22 cellular contexts compared by ENCODE assay signal in genomic region chr16:87918314-87918713, GRCh38. TPM values are rescaled to one million over a fixed set of nuclear protein-coding genes. Genes with fewer than 3 reads are reported as not detected.
DNase-seq lines count a peak whose midpoint lies in the region; ATAC-seq and TF ChIP-seq lines count a peak whose summit lies in the region.
"Had no signal": no experiment of that assay in that cellular context is flagged by ENCODE, and none has a peak within 500 bp of the region (broad histone marks: within the 10 kb centered on the region; RNA-seq: fewer than 3 reads in every experiment).

No MANE protein-coding gene starts in this region.

- no peaks in the 10 kb centered on the region for H3K36me3 Mint-ChIP-seq in HFFc6 (ENCODE audit: low read depth)
- H3K36me3 Mint-ChIP-seq: activated naive CD8-positive, alpha-beta T cell treated with anti-CD3 and anti-CD28 coated beads, Interleukin-2, amount 10 ng/mL, durations not matched to agents 7 days and 5 days had no signal

- H3K4me3 Mint-ChIP-seq in HFFc6 = peak overlapping the region; percentile 72; the same call in 1 of the 2 replicates
- H3K4me3 Mint-ChIP-seq: activated CD4-positive, alpha-beta T cell treated with anti-CD3 and anti-CD28 coated beads, Interleukin-2, amount 10 ng/mL, durations not matched to agents 24 days and 14 days; activated naive CD8-positive, alpha-beta T cell treated with anti-CD3 and anti-CD28 coated beads, Interleukin-2, amount 10 ng/mL, durations not matched to agents 7 days and 5 days had no signal

- H3K9me3 Mint-ChIP-seq in HFFc6 = no peaks in the 10 kb centered on the region
- H3K9me3 Mint-ChIP-seq: activated CD4-positive, alpha-beta T cell treated with anti-CD3 and anti-CD28 coated beads, Interleukin-2, amount 10 ng/mL, durations not matched to agents 24 days and 14 days; activated naive CD8-positive, alpha-beta T cell treated with anti-CD3 and anti-CD28 coated beads, Interleukin-2, amount 10 ng/mL, durations not matched to agents 7 days and 5 days; stimulated activated naive CD8-positive, alpha-beta T cell treated with anti-CD3 and anti-CD28 coated beads, Interleukin-15, amount 100 ng/mL, for 72 hours had no signal

- intact Hi-C loops in esophagus squamous epithelium (cut with DNase I) = no loop called here
- intact Hi-C loops in psoas muscle (cut with DNase I) = no loop called here
- intact Hi-C loops in mucosa of descending colon (cut with DNase I, micrococcal nuclease) = no loop called here

- peak; percentile 68 to 93 (median 87) for ATAC-seq in psoas muscle
- ATAC-seq in GM19351 (IDR thresholded peaks at IDR 0.05; ENCODE audit: unreplicated experiment) = no peak
- ATAC-seq in mucosa of descending colon = no peak
- ATAC-seq: GM12878; left lung; stimulated activated naive CD8-positive, alpha-beta T cell treated with anti-CD3 and anti-CD28 coated beads, Interleukin-15, amount 100 ng/mL, for 72 hours had no signal

- H3K27ac ChIP-seq in esophagus squamous epithelium (peak overlapping the region in 3 of 4 donors; percentile 29 to 44 (median 32)), psoas muscle (peak overlapping the region; percentile 67)
- H3K27ac ChIP-seq: left lung had no signal

- no peak for TF ChIP-seq CTCF in AG09319 (IDR thresholded peaks at IDR 0.05; ENCODE audit: low read depth, low read length)
- TF ChIP-seq CTCF in HFFc6 (IDR thresholded peaks at IDR 0.05) = no peak
- TF ChIP-seq CTCF in esophagus squamous epithelium (IDR thresholded peaks at IDR 0.05) = no peak
- TF ChIP-seq CTCF in psoas muscle (IDR thresholded peaks at IDR 0.05) = no peak
- no peak for TF ChIP-seq CTCF in mucosa of descending colon (IDR thresholded peaks at IDR 0.05)

- H3K9me3 ChIP-seq in esophagus squamous epithelium (no peaks in the 10 kb centered on the region), psoas muscle (no peaks in the 10 kb centered on the region), mucosa of descending colon (no peaks in the 10 kb centered on the region)
- H3K9me3 ChIP-seq: left lung had no signal

- peaks cover 21% of the 10 kb centered on the region for H3K27me3 Mint-ChIP-seq in HFFc6 (ENCODE audit: insufficient read depth)
- H3K27me3 Mint-ChIP-seq: activated CD4-positive, alpha-beta T cell treated with anti-CD3 and anti-CD28 coated beads, Interleukin-2, amount 10 ng/mL, durations not matched to agents 24 days and 14 days; activated naive CD8-positive, alpha-beta T cell treated with anti-CD3 and anti-CD28 coated beads, Interleukin-2, amount 10 ng/mL, durations not matched to agents 7 days and 5 days had no signal

- peaks cover 8% of the 10 kb centered on the region for H3K4me1 Mint-ChIP-seq in HFFc6 (ENCODE audit: low read depth)

- H3K27ac Mint-ChIP-seq in HFFc6 = no peak overlapping the region
- H3K27ac Mint-ChIP-seq: activated CD4-positive, alpha-beta T cell treated with anti-CD3 and anti-CD28 coated beads, Interleukin-2, amount 10 ng/mL, durations not matched to agents 24 days and 14 days; activated naive CD8-positive, alpha-beta T cell treated with anti-CD3 and anti-CD28 coated beads, Interleukin-2, amount 10 ng/mL, durations not matched to agents 7 days and 5 days had no signal

- DNase-seq in AG09319 (ENCODE audit: extremely low read depth, low read depth) = peak; percentile 32
- no peak for DNase-seq in HFFc6
- DNase-seq in esophagus squamous epithelium (lab: John Stamatoyannopoulos, UW) = no peak
- DNase-seq in psoas muscle = peak; percentile 78 to 86
- no peak for DNase-seq in DMS153 treated with DMSO at 0.1 percent for 48 hours (lab: John Stamatoyannopoulos, UW; ENCODE audit: unreplicated experiment)
- no peak for DNase-seq in NOMO-1 treated with dmso at 0.1 percent for 144 hours (lab: John Stamatoyannopoulos, UW; ENCODE audit: unreplicated experiment)
- DNase-seq in mucosa of descending colon = no peak
- DNase-seq: activated CD4-positive, alpha-beta T cell treated with anti-CD3 and anti-CD28 coated beads, Interleukin-2, amount 10 ng/mL, durations not matched to agents 24 days and 14 days; activated naive CD8-positive, alpha-beta T cell treated with anti-CD3 and anti-CD28 coated beads, Interleukin-2, amount 10 ng/mL, durations not matched to agents 7 days and 5 days; activated T-cell treated with anti-CD3 and anti-CD28 coated beads for 4 hours; AML-193; DMS153; left lung; NCI-H2081 treated with DMSO at 0.1 percent for 48 hours; NCI-H748 treated with DMSO at 0.1 percent for 48 hours; SHP77; small intestine; stimulated activated naive CD8-positive, alpha-beta T cell treated with anti-CD3 and anti-CD28 coated beads, Interleukin-15, amount 100 ng/mL, for 72 hours; T-helper 9 cell had no signal

- WGBS in esophagus squamous epithelium, 2 donors = 18 to 38% methylated on average over 15 of the region's 15 CpGs
- WGBS in psoas muscle, 3 donors = 22 to 47% (median 23%) methylated on average over 13 to 15 of the region's 15 CpGs

- H3K27me3 ChIP-seq in esophagus squamous epithelium (peaks cover 0 to 25% (median 0%) of the 10 kb centered on the region in 4 donors), psoas muscle (ENCODE audit: insufficient read depth in 3 of 3, low read length in 2 of 3) (no peaks in the 10 kb centered on the region)

- H3K4me3 ChIP-seq in esophagus squamous epithelium (peak overlapping the region in 3 of 4 donors; percentile 4 to 21 (median 7)), psoas muscle (peak overlapping the region; percentile 28), mucosa of descending colon (no peak overlapping the region)
- H3K4me3 ChIP-seq: GM12878, left lung had no signal

- TF ChIP-seq POLR2A in esophagus squamous epithelium (IDR thresholded peaks at IDR 0.05) = no peak

- H3K36me3 ChIP-seq in esophagus squamous epithelium = no peaks in the 10 kb centered on the region
- H3K36me3 ChIP-seq in psoas muscle (ENCODE audit: insufficient read depth in 1 of 2, low read depth in 1 of 2) = no peaks in the 10 kb centered on the region
- no peaks in the 10 kb centered on the region for H3K36me3 ChIP-seq in mucosa of descending colon (ENCODE audit: low read depth)
- H3K36me3 ChIP-seq: left lung had no signal

- H3K4me1 ChIP-seq in esophagus squamous epithelium (peaks cover 0 to 18% (median 2%) of the 10 kb centered on the region in 3 donors), psoas muscle (peaks cover 4% of the 10 kb centered on the region), mucosa of descending colon (ENCODE audit: low read depth) (no peaks in the 10 kb centered on the region)
- H3K4me1 ChIP-seq: left lung had no signal

RNA-seq across cellular contexts. Expression of gene CA5A, which starts 18.0 kb away (rescaled TPM):
- total RNA-seq in HFFc6 (2021; fragmentation: NEBNext Ultra II Directional; extraction: Animal tissue kit (Norgen Biotek cat#: 25700)) = not detected
- total RNA-seq in esophagus squamous epithelium (not detected), psoas muscle (under 1 TPM in 1 of 4 donors, not detected in 3; 0.12 TPM), mucosa of descending colon (under 1 TPM in 2 of 3 donors, not detected in 1; 0.05 to 0.25 TPM)
- not detected for polyA plus RNA-seq in psoas muscle
- total RNA-seq: activated CD4-positive, alpha-beta T cell treated with anti-CD3 and anti-CD28 coated beads, Interleukin-2, amount 10 ng/mL, durations not matched to agents 24 days and 14 days; activated naive CD8-positive, alpha-beta T cell treated with anti-CD3 and anti-CD28 coated beads, Interleukin-2, amount 10 ng/mL, durations not matched to agents 7 days and 5 days; GM12878 had no signal
- polyA plus RNA-seq: GM12878, neural cell, small intestine had no signal

RNA-seq across cellular contexts. Expression of gene BANP, which starts 32.9 kb away (rescaled TPM):
- total RNA-seq in HFFc6 (2021; fragmentation: NEBNext Ultra II Directional; extraction: Animal tissue kit (Norgen Biotek cat#: 25700)) = 10 to 100 TPM; 15.6 to 19.0 (median 16.2) TPM
- total RNA-seq in esophagus squamous epithelium (10 to 100 TPM; 13.8 to 19.9 (median 14.1) TPM), psoas muscle (10 to 100 TPM; 11.9 to 15.3 (median 14.7) TPM), mucosa of descending colon (10 to 100 TPM; 24.4 to 36.0 (median 26.1) TPM)
- polyA plus RNA-seq in psoas muscle = 10 to 100 TPM in 1 of 3 donors, 1 to 10 TPM in 2; 7.7 to 14.2 (median 7.8) TPM

RNA-seq across cellular contexts. Expression of gene SLC7A5, which starts 49.0 kb away (rescaled TPM):
- total RNA-seq in HFFc6 (2021; fragmentation: NEBNext Ultra II Directional; extraction: Animal tissue kit (Norgen Biotek cat#: 25700)) = 100 to 1,000 TPM; 112 to 133 (median 124) TPM
- total RNA-seq in esophagus squamous epithelium (100 to 1,000 TPM in 3 of 4 donors, 10 to 100 TPM in 1; 75.3 to 179 (median 145) TPM), psoas muscle (10 to 100 TPM in 3 of 4 donors, 1 to 10 TPM in 1; 9.8 to 63.6 (median 28.3) TPM), mucosa of descending colon (10 to 100 TPM in 1 of 3 donors, 1 to 10 TPM in 2; 1.9 to 13.7 (median 8.1) TPM)
- polyA plus RNA-seq in psoas muscle = 10 to 100 TPM; 16.4 to 28.6 (median 20.2) TPM

Comparison
In these comparisons a context has a peak if more than half of its experiments do, and no peak if none do; other contexts are left out.
1. DNase-seq: peak in AG09319 (single experiment) and psoas muscle (2 of 2); none in HFFc6 (single experiment), esophagus squamous epithelium (single experiment), DMS153 treated with DMSO at 0.1 percent for 48 hours (single experiment), NOMO-1 treated with dmso at 0.1 percent for 144 hours (single experiment) and mucosa of descending colon (0 of 3).
2. ATAC-seq: peak in psoas muscle (4 of 4); none in GM19351 (single experiment) and mucosa of descending colon (single experiment).